20 cellular contexts compared by ENCODE assay signal in the genomic region with DNA sequence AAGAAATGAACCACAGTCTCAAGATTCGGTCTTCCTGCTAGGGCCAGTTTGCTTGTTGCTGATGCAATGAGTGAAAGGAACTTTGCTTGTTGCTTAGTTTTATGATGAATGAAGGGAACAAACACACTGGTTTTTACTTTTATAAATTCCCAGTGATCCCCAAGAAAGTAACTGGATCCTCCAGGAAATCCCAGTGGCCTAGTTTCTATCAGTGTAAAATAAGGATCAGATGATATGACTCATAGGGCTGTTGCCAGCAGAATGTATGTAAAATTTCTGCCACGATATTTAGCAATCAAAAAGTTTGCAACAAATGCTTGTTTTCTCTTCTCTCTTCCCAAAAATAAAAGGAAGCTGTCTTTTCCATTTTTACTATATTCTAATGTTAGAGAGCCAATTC.
DNase-seq lines count a peak whose midpoint lies in the region; ATAC-seq and TF ChIP-seq lines count a peak whose summit lies in the region.
"Had no signal": no experiment of that assay in that cellular context is flagged by ENCODE, and none has a peak within 500 bp of the region (broad histone marks: within the 10 kb centered on the region; RNA-seq: fewer than 3 reads in every experiment).

No MANE protein-coding gene starts in this region.

- CTCF ChIA-PET in SK-N-SH (lab: Yijun Ruan, JAX): no interaction called here

- no peaks in the 10 kb centered on the region for H3K36me3 Mint-ChIP-seq in stimulated activated memory B cell treated with anti-CD40 and anti-IgM and Interleukin-4, amounts not matched to agents 10 μg/mL and 1 μg/mL and 100 μg/mL, for 72 hours
- H3K36me3 Mint-ChIP-seq: natural killer cell treated with Interleukin-12 subunit alpha and Interleukin-12 subunit beta and Interleukin-15 and Interleukin-18, amount 100 ng/mL, for 72 hours had no signal

- H2AFZ ChIP-seq in SK-N-SH (ENCODE audit: low read depth): no peak overlapping the region

- no peaks in the 10 kb centered on the region for H3F3A ChIP-seq in SK-N-SH (replicated peaks; ENCODE audit: insufficient read depth)

- H3K9me3 Mint-ChIP-seq in stimulated activated memory B cell treated with anti-CD40 and anti-IgM and Interleukin-4, amounts not matched to agents 10 μg/mL and 1 μg/mL and 100 μg/mL, for 72 hours: no peaks in the 10 kb centered on the region
- H3K9me3 Mint-ChIP-seq: activated naive CD8-positive, alpha-beta T cell treated with anti-CD3 and anti-CD28 coated beads, Interleukin-2, amount 10 ng/mL, durations not matched to agents 7 days and 5 days; natural killer cell treated with Interleukin-12 subunit alpha and Interleukin-12 subunit beta and Interleukin-15 and Interleukin-18, amount 100 ng/mL, for 72 hours had no signal

- peak overlapping the region in 1 of 2 experiments; percentile 15; a peak in 1 of 4 replicates for H3K27ac ChIP-seq in SK-N-SH (ENCODE audit: low read depth in 2 of 2, low read length in 1 of 2)
- H3K27ac ChIP-seq: dorsolateral prefrontal cortex, testis, WERI-Rb-1 had no signal

- ATAC-seq in stimulated activated memory B cell treated with anti-CD40 and anti-IgM and Interleukin-4, amounts not matched to agents 10 μg/mL and 1 μg/mL and 100 μg/mL, for 72 hours: no peak
- ATAC-seq: HepG2; natural killer cell treated with Interleukin-12 subunit alpha and Interleukin-12 subunit beta and Interleukin-15 and Interleukin-18, amount 100 ng/mL, for 72 hours had no signal

- POLR2A ChIA-PET in SK-N-SH (lab: Yijun Ruan, JAX): no interaction called here

- WGBS in SK-N-SH (ENCODE audit: low lambda C conversion rate): 11% methylated on average over 2 of the region's 2 CpGs

- peak; percentile 67 for DNase-seq in HS-5 (ENCODE audit: low read depth)
- DNase-seq in SK-N-SH: no peak
- DNase-seq in fibroblast of pulmonary artery (ENCODE audit: low read depth): peak; percentile 63
- no peak for DNase-seq in NCI-H748 (lab: John Stamatoyannopoulos, UW; ENCODE audit: unreplicated experiment)
- no peak for DNase-seq in NOMO-1 treated with dmso at 0.1 percent for 144 hours (lab: John Stamatoyannopoulos, UW; ENCODE audit: unreplicated experiment)
- DNase-seq in activated CD8-positive, alpha-beta memory T cell treated with anti-CD3 and anti-CD28 coated beads, Interleukin-2, amount 50 U/mL, for 4 hours: no peak
- DNase-seq: activated naive CD8-positive, alpha-beta T cell treated with anti-CD3 and anti-CD28 coated beads, Interleukin-2, amount 10 ng/mL, durations not matched to agents 7 days and 5 days; Caco-2; dorsolateral prefrontal cortex; glutamatergic neuron; H7; left cardiac atrium; NCI-H1417 treated with DMSO at 0.1 percent for 48 hours; NCI-H510A treated with DMSO at 0.1 percent for 48 hours; SHP77; testis; WERI-Rb-1 had no signal

- 0 out of 4 replicates have a peak, but pooled peaks cover 0 to 4% of the 10 kb centered on the region in 2 experiments for H3K4me1 ChIP-seq in SK-N-SH (ENCODE audit: control insufficient read depth in 1 of 2, insufficient read depth in 2 of 2, low read depth in 1 of 2, low read length in 1 of 2)
- H3K4me1 ChIP-seq: Caco-2, testis had no signal

- no peak overlapping the region for H3K4me3 ChIP-seq in SK-N-SH (ENCODE audit: low read depth in 2 of 2, low read length in 1 of 2)
- no peak overlapping the region for H3K4me3 ChIP-seq in fibroblast of pulmonary artery (replicated peaks; ENCODE audit: low read depth, low read length)
- H3K4me3 ChIP-seq: dorsolateral prefrontal cortex, testis had no signal

- H4K20me1 ChIP-seq in SK-N-SH (ENCODE audit: insufficient read depth): no peaks in the 10 kb centered on the region

- no peak overlapping the region; the same call in 1 of the 2 replicates for H3K4me2 ChIP-seq in SK-N-SH

- no peak for TF ChIP-seq EP300 in SK-N-SH (IDR thresholded peaks at IDR 0.05; ENCODE audit: borderline replicate concordance in 1 of 2, low read depth in 1 of 2, low read length in 1 of 2)

- H3K4me1 Mint-ChIP-seq in stimulated activated memory B cell treated with anti-CD40 and anti-IgM and Interleukin-4, amounts not matched to agents 10 μg/mL and 1 μg/mL and 100 μg/mL, for 72 hours: peaks cover 36% of the 10 kb centered on the region

- TF ChIP-seq CTCF in SK-N-SH (IDR thresholded peaks at IDR 0.05) (no peak), fibroblast of pulmonary artery (IDR thresholded peaks at IDR 0.05; ENCODE audit: low read length, missing control alignments) (no peak)

- H3K79me2 ChIP-seq in SK-N-SH (ENCODE audit: insufficient read depth): no peaks in the 10 kb centered on the region

- H3K27ac Mint-ChIP-seq in stimulated activated memory B cell treated with anti-CD40 and anti-IgM and Interleukin-4, amounts not matched to agents 10 μg/mL and 1 μg/mL and 100 μg/mL, for 72 hours: peak overlapping the region; percentile 87
- H3K27ac Mint-ChIP-seq: activated naive CD8-positive, alpha-beta T cell treated with anti-CD3 and anti-CD28 coated beads, Interleukin-2, amount 10 ng/mL, durations not matched to agents 7 days and 5 days; natural killer cell treated with Interleukin-12 subunit alpha and Interleukin-12 subunit beta and Interleukin-15 and Interleukin-18, amount 100 ng/mL, for 72 hours had no signal

- no peaks in the 10 kb centered on the region for H3K36me3 ChIP-seq in SK-N-SH (replicated peaks in 1 of 2; ENCODE audit: control insufficient read depth in 1 of 2, insufficient read depth in 2 of 2, low read length in 1 of 2)
- H3K36me3 ChIP-seq: WERI-Rb-1 had no signal

- H3K9me2 ChIP-seq in SK-N-SH: no peaks in the 10 kb centered on the region

- H3K4me3 Mint-ChIP-seq in stimulated activated memory B cell treated with anti-CD40 and anti-IgM and Interleukin-4, amounts not matched to agents 10 μg/mL and 1 μg/mL and 100 μg/mL, for 72 hours: no peak overlapping the region
- H3K4me3 Mint-ChIP-seq: activated naive CD8-positive, alpha-beta T cell treated with anti-CD3 and anti-CD28 coated beads, Interleukin-2, amount 10 ng/mL, durations not matched to agents 7 days and 5 days; natural killer cell treated with Interleukin-12 subunit alpha and Interleukin-12 subunit beta and Interleukin-15 and Interleukin-18, amount 100 ng/mL, for 72 hours had no signal

- no peak for TF ChIP-seq RAD21 in SK-N-SH (IDR thresholded peaks at IDR 0.05; ENCODE audit: low read length)

- H3K27me3 ChIP-seq in SK-N-SH (ENCODE audit: insufficient read depth): no peaks in the 10 kb centered on the region; the same call in 1 of the 2 replicates
- H3K27me3 ChIP-seq: dorsolateral prefrontal cortex, testis had no signal

- no peak overlapping the region for H3K9ac ChIP-seq in SK-N-SH

- H3K9me3 ChIP-seq in SK-N-SH: no peaks in the 10 kb centered on the region
- H3K9me3 ChIP-seq: Caco-2, testis had no signal

- H3K27me3 Mint-ChIP-seq in stimulated activated memory B cell treated with anti-CD40 and anti-IgM and Interleukin-4, amounts not matched to agents 10 μg/mL and 1 μg/mL and 100 μg/mL, for 72 hours: no peaks in the 10 kb centered on the region

TF ChIP-seq in SK-N-SH, 30 proteins besides CTCF, POLR2A, EP300 and RAD21 (continues in another document):
- TF ChIP-seq, protein P1, sequence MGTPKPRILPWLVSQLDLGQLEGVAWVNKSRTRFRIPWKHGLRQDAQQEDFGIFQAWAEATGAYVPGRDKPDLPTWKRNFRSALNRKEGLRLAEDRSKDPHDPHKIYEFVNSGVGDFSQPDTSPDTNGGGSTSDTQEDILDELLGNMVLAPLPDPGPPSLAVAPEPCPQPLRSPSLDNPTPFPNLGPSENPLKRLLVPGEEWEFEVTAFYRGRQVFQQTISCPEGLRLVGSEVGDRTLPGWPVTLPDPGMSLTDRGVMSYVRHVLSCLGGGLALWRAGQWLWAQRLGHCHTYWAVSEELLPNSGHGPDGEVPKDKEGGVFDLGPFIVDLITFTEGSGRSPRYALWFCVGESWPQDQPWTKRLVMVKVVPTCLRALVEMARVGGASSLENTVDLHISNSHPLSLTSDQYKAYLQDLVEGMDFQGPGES (IDR thresholded peaks at IDR 0.05; ENCODE audit: low read depth, low read length): no peak
- TF ChIP-seq EZH2phosphoT487 (IDR thresholded peaks at IDR 0.05; ENCODE audit: borderline replicate concordance, low read depth) (no peak), TEAD4 (IDR thresholded peaks at IDR 0.05; ENCODE audit: borderline replicate concordance, insufficient read depth) (no peak), GABPA (IDR thresholded peaks at IDR 0.05; ENCODE audit: low read depth) (no peak), FOXJ3 (CRISPR knock-in tag; IDR thresholded peaks at IDR 0.05) (no peak), YY1 (IDR thresholded peaks at IDR 0.05; ENCODE audit: low read depth) (no peak), MXI1 (IDR thresholded peaks at IDR 0.05; ENCODE audit: low read depth, low read length) (no peak), JUND (IDR thresholded peaks at IDR 0.05) (peak; percentile 52), TAF1 (IDR thresholded peaks at IDR 0.05; ENCODE audit: borderline replicate concordance, low read depth, low read length) (no peak), GATA2 (CRISPR knock-in tag; IDR thresholded peaks at IDR 0.05) (no peak), RCOR1 (IDR thresholded peaks at IDR 0.05; ENCODE audit: low read length) (no peak), PBX3 (IDR thresholded peaks at IDR 0.05) (no peak), NFIC (IDR thresholded peaks at IDR 0.05; ENCODE audit: borderline replicate concordance) (no peak), SMC3 (IDR thresholded peaks at IDR 0.05; ENCODE audit: low read depth, low read length) (no peak)
- TF ChIP-seq, protein P2, sequence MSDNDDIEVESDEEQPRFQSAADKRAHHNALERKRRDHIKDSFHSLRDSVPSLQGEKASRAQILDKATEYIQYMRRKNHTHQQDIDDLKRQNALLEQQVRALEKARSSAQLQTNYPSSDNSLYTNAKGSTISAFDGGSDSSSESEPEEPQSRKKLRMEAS (IDR thresholded peaks at IDR 0.05; ENCODE audit: low read depth): no peak
- TF ChIP-seq, protein P3, sequence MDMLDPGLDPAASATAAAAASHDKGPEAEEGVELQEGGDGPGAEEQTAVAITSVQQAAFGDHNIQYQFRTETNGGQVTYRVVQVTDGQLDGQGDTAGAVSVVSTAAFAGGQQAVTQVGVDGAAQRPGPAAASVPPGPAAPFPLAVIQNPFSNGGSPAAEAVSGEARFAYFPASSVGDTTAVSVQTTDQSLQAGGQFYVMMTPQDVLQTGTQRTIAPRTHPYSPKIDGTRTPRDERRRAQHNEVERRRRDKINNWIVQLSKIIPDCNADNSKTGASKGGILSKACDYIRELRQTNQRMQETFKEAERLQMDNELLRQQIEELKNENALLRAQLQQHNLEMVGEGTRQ (IDR thresholded peaks at IDR 0.05; ENCODE audit: borderline replicate concordance, low read depth, low read length): no peak

Comparison
In these comparisons a context has a peak if more than half of its experiments do, and no peak if none do; other contexts are left out.
1. DNase-seq: peak in HS-5 (single experiment) and fibroblast of pulmonary artery (single experiment); none in SK-N-SH (single experiment), NCI-H748 (single experiment), NOMO-1 treated with dmso at 0.1 percent for 144 hours (single experiment) and activated CD8-positive, alpha-beta memory T cell treated with anti-CD3 and anti-CD28 coated beads, Interleukin-2, amount 50 U/mL, for 4 hours (single experiment).